ENCODE assay signal across 1 cellular context in genomic region chr6:39464067-39464466, GRCh38.
TF ChIP-seq lines count a peak whose summit lies in the region.

No MANE protein-coding gene starts in this region.

TF ChIP-seq in SK-N-SH treated with all-trans-retinoic acid at 6 μM for 48 hours, 23 proteins besides CTCF, POLR2A, EP300 and RAD21 (continued from another document):
- TF ChIP-seq CREB5 (CRISPR knock-in tag; IDR thresholded peaks at IDR 0.05; ENCODE audit: low read depth) (no peak), ZNF565 (CRISPR knock-in tag; conservative IDR thresholded peaks at IDR 0.05; ENCODE audit: low read depth) (0 out of 2 replicates have a peak, but pooled peaks have one; percentile 37), GLIS3 (CRISPR knock-in tag; IDR thresholded peaks at IDR 0.05) (no peak)
